12 cellular contexts compared by ENCODE assay signal in the genomic region with DNA sequence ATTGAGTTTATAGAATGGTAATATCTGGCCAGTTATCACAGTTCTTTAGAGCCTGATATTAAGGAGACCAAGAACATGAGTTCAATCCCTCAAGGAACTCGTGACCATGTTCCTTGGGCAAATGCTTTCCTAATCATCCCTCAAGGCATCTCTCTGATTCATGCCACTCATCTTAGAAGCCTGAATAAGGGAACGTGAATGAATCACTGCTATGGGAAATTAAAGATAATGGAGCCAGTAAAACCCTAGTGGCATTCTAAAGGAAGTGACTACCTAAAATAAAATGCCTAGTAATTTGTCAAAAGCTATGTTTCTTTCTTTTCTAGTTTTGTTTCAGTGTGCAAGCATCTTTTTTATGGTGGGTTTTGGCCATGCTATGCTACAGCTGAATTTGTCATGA.
DNase-seq lines count a peak whose midpoint lies in the region; FAIRE-seq and TF ChIP-seq lines count a peak whose summit lies in the region.
"Had no signal": no experiment of that assay in that cellular context is flagged by ENCODE, and none has a peak within 500 bp of the region (broad histone marks: within the 10 kb centered on the region; RNA-seq: fewer than 3 reads in every experiment).

No MANE protein-coding gene starts in this region.

- H3K27me3 Mint-ChIP-seq in MCF 10A (ENCODE audit: insufficient read depth, unreplicated experiment) = no peaks in the 10 kb centered on the region
- no peaks in the 10 kb centered on the region for H3K27me3 Mint-ChIP-seq in astrocyte (ENCODE audit: low read depth, unreplicated experiment)
- H3K27me3 Mint-ChIP-seq in activated T-cell treated with anti-CD3 and anti-CD28 coated beads, Interleukin-2, amount 50 U/mL, for 24 hours = no peaks in the 10 kb centered on the region

- H3K4me3 Mint-ChIP-seq in MCF 10A (ENCODE audit: unreplicated experiment) (no peak overlapping the region), astrocyte (ENCODE audit: unreplicated experiment) (no peak overlapping the region)
- no peak overlapping the region for H3K4me3 Mint-ChIP-seq in activated T-cell treated with anti-CD3 and anti-CD28 coated beads, Interleukin-2, amount 50 U/mL, for 24 hours

- CTCF ChIA-PET in MCF 10A (lab: Yijun Ruan, JAX) = interaction anchor here (0.6 to 1.6 kb wide), 9 partner anchors 9 to 674 kb away, joined by 3 to 5 read pairs (median 4); no protein-coding TSS in a partner anchor

- H3K4me1 Mint-ChIP-seq in MCF 10A (ENCODE audit: insufficient read depth, unreplicated experiment) (no peaks in the 10 kb centered on the region), astrocyte (ENCODE audit: low read depth, unreplicated experiment) (no peaks in the 10 kb centered on the region)
- no peaks in the 10 kb centered on the region for H3K4me1 Mint-ChIP-seq in activated T-cell treated with anti-CD3 and anti-CD28 coated beads, Interleukin-2, amount 50 U/mL, for 24 hours (ENCODE audit: low read depth)

- H3K27me3 ChIP-seq in breast epithelium (no peaks in the 10 kb centered on the region), astrocyte (ENCODE audit: insufficient read depth, low read length) (no peaks in the 10 kb centered on the region)
- H3K27me3 ChIP-seq: upper lobe of left lung had no signal

- no peaks in the 10 kb centered on the region for H3K9me3 Mint-ChIP-seq in MCF 10A (ENCODE audit: unreplicated experiment)
- H3K9me3 Mint-ChIP-seq in astrocyte (ENCODE audit: unreplicated experiment) = no peaks in the 10 kb centered on the region
- H3K9me3 Mint-ChIP-seq in activated T-cell treated with anti-CD3 and anti-CD28 coated beads, Interleukin-2, amount 50 U/mL, for 24 hours = peaks cover 5% of the 10 kb centered on the region

- no TSS peak for BruUV-seq in MCF 10A (replicated peaks; lab: Mats Ljungman, UMichigan)

- FAIRE-seq in astrocyte (lab: Jason Lieb, UNC) = no peak
- FAIRE-seq in urothelium cell line (lab: Jason Lieb, UNC) = no peak
- FAIRE-seq: D721Med had no signal

- H3K9ac ChIP-seq in astrocyte (ENCODE audit: low read length) = no peak overlapping the region

- H3K27ac ChIP-seq in breast epithelium (no peak overlapping the region), astrocyte (ENCODE audit: low read depth, low read length) (peak overlapping the region; percentile 40)
- H3K27ac ChIP-seq: upper lobe of left lung had no signal

- H4K20me1 ChIP-seq in astrocyte (ENCODE audit: insufficient read depth, low read length) = no peaks in the 10 kb centered on the region

- intact Hi-C loops in MCF 10A (cut with micrococcal nuclease) (no loop called here), breast epithelium (cut with DNase I; ENCODE audit: low total_unique reads) (no loop called here)

- TF ChIP-seq POLR2A in breast epithelium (IDR thresholded peaks at IDR 0.05) = no peak

- DNase-seq in MCF 10A (ENCODE audit: unreplicated experiment) = peak; percentile 82
- no peak for DNase-seq in breast epithelium (ENCODE audit: low spot score in 2 of 2)
- peak; percentile 81 for DNase-seq in astrocyte (ENCODE audit: low read depth)
- DNase-seq in foreskin fibroblast = peak; percentile 6 to 28
- DNase-seq in urothelium cell line (ENCODE audit: low spot score) = peak; percentile 5
- no peak for DNase-seq in DMS53 (lab: John Stamatoyannopoulos, UW)
- no peak for DNase-seq in activated T-cell treated with anti-CD3 and anti-CD28 coated beads, Interleukin-2, amount 50 U/mL, for 24 hours
- no peak for DNase-seq in NCI-H2081 (lab: John Stamatoyannopoulos, UW)
- DNase-seq: 8988T; effector CD4-positive, alpha-beta T cell; upper lobe of left lung had no signal

- H3K79me2 ChIP-seq in astrocyte (ENCODE audit: insufficient read depth, low read length) = no peaks in the 10 kb centered on the region

- H3K9me3 ChIP-seq in breast epithelium = no peaks in the 10 kb centered on the region
- H3K9me3 ChIP-seq in astrocyte (ENCODE audit: insufficient read depth, low read depth, low read length) = no peaks in the 10 kb centered on the region

- POLR2A ChIA-PET in MCF 10A (lab: Yijun Ruan, JAX) = interaction anchor here (0.9 kb wide), 1 partner anchor 103 kb away, joined by 3 read pairs; no protein-coding TSS in a partner anchor

- H3K27ac Mint-ChIP-seq in MCF 10A (ENCODE audit: low read depth, unreplicated experiment) (peak overlapping the region; percentile 35), astrocyte (ENCODE audit: unreplicated experiment) (no peak overlapping the region)
- H3K27ac Mint-ChIP-seq in activated T-cell treated with anti-CD3 and anti-CD28 coated beads, Interleukin-2, amount 50 U/mL, for 24 hours = no peak overlapping the region

- no peaks in the 10 kb centered on the region for H3K4me1 ChIP-seq in breast epithelium
- peaks cover 6% of the 10 kb centered on the region for H3K4me1 ChIP-seq in astrocyte (ENCODE audit: insufficient read depth, low read length)
- H3K4me1 ChIP-seq: upper lobe of left lung had no signal

- H3K36me3 ChIP-seq in breast epithelium (no peaks in the 10 kb centered on the region), astrocyte (ENCODE audit: insufficient read depth, low read length) (no peaks in the 10 kb centered on the region)
- H3K36me3 ChIP-seq: upper lobe of left lung had no signal

- H3K36me3 Mint-ChIP-seq in MCF 10A (ENCODE audit: insufficient read depth, unreplicated experiment) (no peaks in the 10 kb centered on the region), astrocyte (ENCODE audit: low read depth, unreplicated experiment) (no peaks in the 10 kb centered on the region)
- no peaks in the 10 kb centered on the region for H3K36me3 Mint-ChIP-seq in activated T-cell treated with anti-CD3 and anti-CD28 coated beads, Interleukin-2, amount 50 U/mL, for 24 hours (ENCODE audit: low read depth)

- H3K4me3 ChIP-seq in breast epithelium (no peak overlapping the region), astrocyte (ENCODE audit: insufficient read depth, low read depth, low read length) (no peak overlapping the region), foreskin fibroblast (ENCODE audit: low read depth in 1 of 2, low read length in 2 of 2) (no peak overlapping the region)
- H3K4me3 ChIP-seq: upper lobe of left lung had no signal

- peak overlapping the region; percentile 34 for H3K4me2 ChIP-seq in astrocyte (ENCODE audit: low read length)

- peak overlapping the region; percentile 58 for H2AFZ ChIP-seq in astrocyte (ENCODE audit: low read depth, low read length)

- no peak for TF ChIP-seq CTCF in MCF 10A (IDR thresholded peaks at IDR 0.05; ENCODE audit: unreplicated experiment)
- TF ChIP-seq CTCF in breast epithelium (IDR thresholded peaks at IDR 0.05) = no peak
- TF ChIP-seq CTCF in astrocyte (IDR thresholded peaks at IDR 0.05; ENCODE audit: insufficient read depth, low read depth, low read length) = peak; percentile 18
- TF ChIP-seq CTCF in foreskin fibroblast (IDR thresholded peaks at IDR 0.05; ENCODE audit: low read depth, low read length) = no peak

Comparison
In these comparisons a context has a peak if more than half of its experiments do, and no peak if none do; other contexts are left out.
1. DNase-seq: peak in MCF 10A (single experiment), astrocyte (single experiment), foreskin fibroblast (2 of 2) and urothelium cell line (single experiment); none in breast epithelium (0 of 2), DMS53 (single experiment), activated T-cell treated with anti-CD3 and anti-CD28 coated beads, Interleukin-2, amount 50 U/mL, for 24 hours (single experiment) and NCI-H2081 (0 of 2).